14 cellular contexts compared by ENCODE assay signal in genomic region chr13:98217597-98217996, GRCh38. TPM values are rescaled to one million over a fixed set of nuclear protein-coding genes. Genes with fewer than 3 reads are reported as not detected.
"Had no signal": no experiment of that assay in that cellular context is flagged by ENCODE, and none has a peak within 500 bp of the region (broad histone marks: within the 10 kb centered on the region; RNA-seq: fewer than 3 reads in every experiment).

No MANE protein-coding gene starts in this region.

- H3K36me3 Mint-ChIP-seq: activated CD4-positive, alpha-beta memory T cell treated with anti-CD3 and anti-CD28 coated beads for 36 hours; activated naive CD8-positive, alpha-beta T cell had no signal

- H3K4me3 ChIP-seq: skin epidermis had no signal

- DNase-seq: activated CD4-positive, alpha-beta memory T cell treated with anti-CD3 and anti-CD28 coated beads for 36 hours; activated gamma-delta T cell; activated T-cell treated with anti-CD3 and anti-CD28 coated beads, Interleukin-2, amount 50 U/mL, for 48 hours; stimulated activated CD4-positive, alpha-beta T cell treated with anti-CD3 and anti-CD28 coated beads, Interleukin-4, amount 100 ng/mL, for 4 hours had no signal

- ATAC-seq: esophagus mucosa, left lobe of liver had no signal

- H3K4me3 Mint-ChIP-seq: activated CD4-positive, alpha-beta memory T cell treated with anti-CD3 and anti-CD28 coated beads for 36 hours; activated naive CD8-positive, alpha-beta T cell had no signal

- H3K27ac Mint-ChIP-seq: activated CD4-positive, alpha-beta memory T cell treated with anti-CD3 and anti-CD28 coated beads for 36 hours; activated naive CD8-positive, alpha-beta T cell had no signal

- H3K9me3 Mint-ChIP-seq: activated CD4-positive, alpha-beta memory T cell treated with anti-CD3 and anti-CD28 coated beads for 36 hours had no signal

RNA-seq across cellular contexts. Expression of gene RNF113B, which starts 40.5 kb away (rescaled TPM):
- total RNA-seq: activated CD4-positive, alpha-beta memory T cell treated with anti-CD3 and anti-CD28 coated beads for 36 hours; cerebellum; dermis microvascular lymphatic vessel endothelial cell; esophagus mucosa; fibroblast of villous mesenchyme; left lobe of liver; mesenteric fat pad; T-helper 2 cell treated with Interferon-gamma antibody and Interleukin-4, amounts not matched to agents 100 ng/mL and 5 ng/mL, for 36 hours had no signal
- polyA plus RNA-seq: thymus had no signal
